20 cellular contexts compared by ENCODE assay signal in genomic region chr12:82955020-82955419, GRCh38.
"Had no signal": no experiment of that assay in that cellular context is flagged by ENCODE, and none has a peak within 500 bp of the region (broad histone marks: within the 10 kb centered on the region; RNA-seq: fewer than 3 reads in every experiment).

No MANE protein-coding gene starts in this region.

- H3K9me3 ChIP-seq: breast epithelium, gastroesophageal sphincter, psoas muscle, spleen, stomach, thoracic aorta had no signal

- H3K27ac ChIP-seq: breast epithelium, epithelial cell of prostate, gastroesophageal sphincter, psoas muscle, spleen, stomach, thoracic aorta had no signal

- H3K4me3 ChIP-seq: breast epithelium, gastroesophageal sphincter, psoas muscle, spleen, stomach, thoracic aorta had no signal

- H3K27me3 ChIP-seq: breast epithelium, gastroesophageal sphincter, spleen, stomach had no signal

- ATAC-seq: effector memory CD8-positive, alpha-beta T cell; gastroesophageal sphincter; natural killer cell treated with Interleukin-12 subunit alpha and Interleukin-12 subunit beta and Interleukin-15 and Interleukin-18, amount 100 ng/mL, for 72 hours; psoas muscle; sciatic nerve had no signal

- DNase-seq: activated CD4-positive, alpha-beta T cell treated with anti-CD3 and anti-CD28 coated beads, Interleukin-2, amount 50 U/mL, for 4 hours; activated CD4-positive, CD25-positive, alpha-beta regulatory T cell treated with anti-CD3 and anti-CD28 coated beads, Interleukin-2, amount 50 U/mL, for 72 hours; activated naive CD4-positive, alpha-beta T cell treated with Interleukin-2 at 50 U/mL for 16 hours; activated T-cell treated with anti-CD3 and anti-CD28 coated beads for 4 hours; aorta; dermis blood vessel endothelial cell; effector memory CD8-positive, alpha-beta T cell; occipital lobe; psoas muscle; spleen; stimulated activated CD4-positive, alpha-beta T cell treated with anti-CD3 and anti-CD28 coated beads, Interleukin-1b, Interleukin-23, amount 100 ng/mL, for 48 hours; stomach; T-helper 1 cell; T1000 had no signal

- H3K4me1 ChIP-seq: breast epithelium, gastroesophageal sphincter, psoas muscle, spleen had no signal

- H3K36me3 ChIP-seq: breast epithelium, gastroesophageal sphincter, spleen, stomach, thoracic aorta had no signal
